Comparison of ENCODE assay signal across 8 cellular contexts in genomic region chr1:27392778-27393635, GRCh38. TPM values are rescaled to one million over a fixed set of nuclear protein-coding genes. Genes with fewer than 3 reads are reported as not detected.
DNase-seq lines count a peak whose midpoint lies in the region; ATAC-seq and TF ChIP-seq lines count a peak whose summit lies in the region.

No MANE protein-coding gene starts in this region.

- DNase-seq in activated CD4-positive, alpha-beta memory T cell treated with anti-CD3 and anti-CD28 coated beads, Interleukin-2, amount 10 ng/mL, durations not matched to agents 7 days and 5 days: no peak
- DNase-seq in iPS-NIHi7 (ENCODE audit: extremely low spot score): no peak

- H3K27ac ChIP-seq in 22Rv1: peak overlapping the region; percentile 46
- no peak overlapping the region for H3K27ac ChIP-seq in thymus (ENCODE audit: low read depth)

- peaks cover 25% of the 10 kb centered on the region for H3K4me1 Mint-ChIP-seq in activated CD4-positive, alpha-beta memory T cell treated with anti-CD3 and anti-CD28 coated beads, Interleukin-2, amount 10 ng/mL, durations not matched to agents 7 days and 5 days

- peaks cover 9% of the 10 kb centered on the region for H3K27me3 ChIP-seq in thymus (ENCODE audit: control insufficient read depth, insufficient read depth)

- CTCF ChIA-PET in activated CD4-positive, alpha-beta memory T cell treated with anti-CD3 and anti-CD28 coated beads, Interleukin-2, amount 10 ng/mL, durations not matched to agents 7 days and 5 days (lab: Charles Lee): interaction anchor here (1.2 to 6.6 kb wide), 2 partner anchors 10 to 96 kb away, joined by 3 to 133 read pairs; no protein-coding TSS in a partner anchor

- TF ChIP-seq CTCF in 22Rv1 (IDR thresholded peaks at IDR 0.05): peak; percentile 33; the same call in 1 of the 2 replicates

- ATAC-seq in GM18858 (IDR thresholded peaks at IDR 0.05; ENCODE audit: unreplicated experiment): peak; percentile 13
- ATAC-seq in HG02623 (IDR thresholded peaks at IDR 0.05; ENCODE audit: unreplicated experiment): no peak
- no peak for ATAC-seq in HG03571 (IDR thresholded peaks at IDR 0.05; ENCODE audit: unreplicated experiment)

- 43% methylated on average over 30 of the region's 30 CpGs for WGBS in thymus

- H3K4me3 ChIP-seq in iPS-18c (ENCODE audit: insufficient read depth, low read depth, low read length): peak overlapping the region; percentile 86
- H3K4me3 ChIP-seq in thymus (ENCODE audit: low read length): peak overlapping the region; percentile 40

- H3K27ac Mint-ChIP-seq in activated CD4-positive, alpha-beta memory T cell treated with anti-CD3 and anti-CD28 coated beads, Interleukin-2, amount 10 ng/mL, durations not matched to agents 7 days and 5 days: peak overlapping the region; percentile 54

- POLR2A ChIA-PET in activated CD4-positive, alpha-beta memory T cell treated with anti-CD3 and anti-CD28 coated beads, Interleukin-2, amount 10 ng/mL, durations not matched to agents 7 days and 5 days (lab: Charles Lee): interaction anchor here (1.1 to 4.9 kb wide), 2 partner anchors 27 to 93 kb away, joined by 5 to 24 read pairs; partner anchors contain the start of gene MAP3K6

- no peaks in the 10 kb centered on the region for H3K9me3 Mint-ChIP-seq in activated CD4-positive, alpha-beta memory T cell treated with anti-CD3 and anti-CD28 coated beads, Interleukin-2, amount 10 ng/mL, durations not matched to agents 7 days and 5 days

- H3K27me3 Mint-ChIP-seq in activated CD4-positive, alpha-beta memory T cell treated with anti-CD3 and anti-CD28 coated beads, Interleukin-2, amount 10 ng/mL, durations not matched to agents 7 days and 5 days: peaks cover 3% of the 10 kb centered on the region

- no peaks in the 10 kb centered on the region for H3K9me3 ChIP-seq in iPS-18c (ENCODE audit: control insufficient read depth, insufficient read depth, low read length)
- peaks cover 1% of the 10 kb centered on the region for H3K9me3 ChIP-seq in thymus (ENCODE audit: control insufficient read depth)

- peaks cover 13% of the 10 kb centered on the region for H3K4me1 ChIP-seq in thymus (ENCODE audit: control insufficient read depth, insufficient read depth, low read length)

- no peaks in the 10 kb centered on the region for H3K36me3 ChIP-seq in thymus (ENCODE audit: control insufficient read depth, insufficient read depth)

- H3K36me3 Mint-ChIP-seq in activated CD4-positive, alpha-beta memory T cell treated with anti-CD3 and anti-CD28 coated beads, Interleukin-2, amount 10 ng/mL, durations not matched to agents 7 days and 5 days (ENCODE audit: low read depth): no peaks in the 10 kb centered on the region

- peak overlapping the region; percentile 74 for H3K4me3 Mint-ChIP-seq in activated CD4-positive, alpha-beta memory T cell treated with anti-CD3 and anti-CD28 coated beads, Interleukin-2, amount 10 ng/mL, durations not matched to agents 7 days and 5 days

RNA-seq across cellular contexts. Expression of gene GPR3, which starts 0.6 kb away (rescaled TPM):
- under 1 TPM; 0.58 to 0.65 TPM for total RNA-seq in activated CD4-positive, alpha-beta memory T cell treated with anti-CD3 and anti-CD28 coated beads, Interleukin-2, amount 10 ng/mL, durations not matched to agents 7 days and 5 days
- polyA plus RNA-seq in thymus: 0.37 TPM

RNA-seq across cellular contexts. Expression of gene CD164L2, which starts 9.9 kb away (rescaled TPM):
- not detected for total RNA-seq in activated CD4-positive, alpha-beta memory T cell treated with anti-CD3 and anti-CD28 coated beads, Interleukin-2, amount 10 ng/mL, durations not matched to agents 7 days and 5 days
- 2.4 TPM for polyA plus RNA-seq in thymus

RNA-seq across cellular contexts. Expression of gene FCN3, which starts 18.4 kb away (rescaled TPM):
- not detected for total RNA-seq in activated CD4-positive, alpha-beta memory T cell treated with anti-CD3 and anti-CD28 coated beads, Interleukin-2, amount 10 ng/mL, durations not matched to agents 7 days and 5 days
- 10.7 TPM for polyA plus RNA-seq in thymus

RNA-seq across cellular contexts. Expression of gene MAP3K6, which starts 26.2 kb away (rescaled TPM):
- total RNA-seq in activated CD4-positive, alpha-beta memory T cell treated with anti-CD3 and anti-CD28 coated beads, Interleukin-2, amount 10 ng/mL, durations not matched to agents 7 days and 5 days: 10 to 100 TPM; 10.5 to 11.1 TPM
- polyA plus RNA-seq in thymus: 45.0 TPM

RNA-seq across cellular contexts. Expression of gene SYTL1, which starts 51.2 kb away (rescaled TPM):
- total RNA-seq in activated CD4-positive, alpha-beta memory T cell treated with anti-CD3 and anti-CD28 coated beads, Interleukin-2, amount 10 ng/mL, durations not matched to agents 7 days and 5 days: 100 to 1,000 TPM; 124 to 136 TPM
- polyA plus RNA-seq in thymus: 167 TPM
